In genomic region chr10:45440511-45441062, GRCh38 we compare ENCODE assay signal across 15 cellular contexts.
DNase-seq lines count a peak whose midpoint lies in the region; ATAC-seq and TF ChIP-seq lines count a peak whose summit lies in the region.
"Had no signal": no experiment of that assay in that cellular context is flagged by ENCODE, and none has a peak within 500 bp of the region (broad histone marks: within the 10 kb centered on the region; RNA-seq: fewer than 3 reads in every experiment).

No MANE protein-coding gene starts in this region.

- no peaks in the 10 kb centered on the region for H3K79me2 ChIP-seq in H9 (ENCODE audit: insufficient read depth, low read length)

- H2BK15ac ChIP-seq in H9 (ENCODE audit: low read depth, low read length), result no peak overlapping the region

- H3K27ac ChIP-seq in right atrium auricular region (no peak overlapping the region), neutrophil (peak overlapping the region; percentile 13), H9 (ENCODE audit: insufficient read length, low read depth, low read length) (no peak overlapping the region)
- H3K27ac ChIP-seq: A549 had no signal

- TF ChIP-seq CTCF in right atrium auricular region (IDR thresholded peaks at IDR 0.05), result no peak
- TF ChIP-seq CTCF in neutrophil (IDR thresholded peaks at IDR 0.05), result no peak
- TF ChIP-seq CTCF in H9 (conservative IDR thresholded peaks at IDR 0.05), result no peak

- no peak overlapping the region for H3K4me3 Mint-ChIP-seq in dendritic cell treated with granulocyte-macrophage colony-stimulating factor and Interleukin-4, amounts not matched to agents 40 ng/mL and 50 ng/mL, for 4 days
- H3K4me3 Mint-ChIP-seq in H9, result no peak overlapping the region
- H3K4me3 Mint-ChIP-seq: HFFc6 had no signal

- no peak overlapping the region for H2AK5ac ChIP-seq in H9 (ENCODE audit: insufficient read length, low read length)

- H3K36me3 ChIP-seq in right atrium auricular region (no peaks in the 10 kb centered on the region), neutrophil (peaks cover 77% of the 10 kb centered on the region)

- H2BK12ac ChIP-seq in H9 (ENCODE audit: insufficient read length, low read depth, low read length), result no peak overlapping the region

- H3K4me2 ChIP-seq in H9 (ENCODE audit: insufficient read depth, insufficient read length, low read length), result no peak overlapping the region
- H3K4me2 ChIP-seq: A549 had no signal

- no peak overlapping the region for H3K9ac ChIP-seq in H9 (ENCODE audit: extremely low read depth, insufficient read length, low read length)

- no peak overlapping the region for H2BK20ac ChIP-seq in H9 (ENCODE audit: low read depth, low read length, poor library complexity, severe bottlenecking)

- H3K4me1 ChIP-seq in right atrium auricular region (no peaks in the 10 kb centered on the region), neutrophil (ENCODE audit: control insufficient read depth in 1 of 2, insufficient read depth in 1 of 2, low read depth in 1 of 2, low read length in 1 of 2) (peaks cover 29 to 37% of the 10 kb centered on the region in 2 experiments), H9 (ENCODE audit: insufficient read depth, low read length) (no peaks in the 10 kb centered on the region)

- H3K14ac ChIP-seq in H9 (ENCODE audit: insufficient read depth, low read length), result no peak overlapping the region; the same call in 1 of the 2 replicates

- H3K27me3 ChIP-seq in right atrium auricular region (no peaks in the 10 kb centered on the region), neutrophil (no peaks in the 10 kb centered on the region), H9 (ENCODE audit: insufficient read depth, low read length) (no peaks in the 10 kb centered on the region)

- H3K9me3 ChIP-seq in right atrium auricular region, result no peaks in the 10 kb centered on the region
- no peaks in the 10 kb centered on the region for H3K9me3 ChIP-seq in neutrophil
- no peaks in the 10 kb centered on the region for H3K9me3 ChIP-seq in H9 (ENCODE audit: control insufficient read depth, low read depth, low read length)

- peak overlapping the region; percentile 31 for H3K27ac Mint-ChIP-seq in dendritic cell treated with granulocyte-macrophage colony-stimulating factor and Interleukin-4, amounts not matched to agents 40 ng/mL and 50 ng/mL, for 4 days
- H3K27ac Mint-ChIP-seq in H9, result no peak overlapping the region; a peak in 1 of 7 replicates
- H3K27ac Mint-ChIP-seq: HFFc6 had no signal

- peaks cover 13% of the 10 kb centered on the region for H3K9me3 Mint-ChIP-seq in dendritic cell treated with granulocyte-macrophage colony-stimulating factor and Interleukin-4, amounts not matched to agents 40 ng/mL and 50 ng/mL, for 4 days
- H3K9me3 Mint-ChIP-seq in H9, result peaks cover 3 to 13% of the 10 kb centered on the region in 2 experiments; a peak in 4 of 5 replicates
- H3K9me3 Mint-ChIP-seq: HFFc6 had no signal

- H3K4me3 ChIP-seq in right atrium auricular region (no peak overlapping the region), neutrophil (ENCODE audit: low read depth in 1 of 2, low read length in 1 of 2) (no peak overlapping the region)
- H3K4me3 ChIP-seq: A549 had no signal

- no peaks in the 10 kb centered on the region for H3K23me2 ChIP-seq in H9 (ENCODE audit: insufficient read length, low read depth, low read length, poor library complexity, severe bottlenecking)

- H4K5ac ChIP-seq in H9 (ENCODE audit: insufficient read length, low read depth, low read length), result no peak overlapping the region

- no CpG with 5 or more reads among the region's 13 CpGs for WGBS in H9 (ENCODE audit: extremely low coverage, insufficient read length, low lambda C conversion rate)

- no peak overlapping the region for H3K18ac ChIP-seq in H9 (ENCODE audit: insufficient read length, low read depth, low read length)

- H2AFZ ChIP-seq in H9 (ENCODE audit: low read length), result no peak overlapping the region

- intact Hi-C loops in Right ventricle myocardium superior (cut with DNase I), result no loop called here
- intact Hi-C loops in dendritic cell treated with granulocyte-macrophage colony-stimulating factor and Interleukin-4, amounts not matched to agents 40 ng/mL and 50 ng/mL, for 4 days (cut with micrococcal nuclease), result no loop called here

- DNase-seq in right atrium auricular region (ENCODE audit: low spot score), result peak; percentile 54
- DNase-seq in Right ventricle myocardium superior, result no peak
- DNase-seq in NCI-H1694 (lab: John Stamatoyannopoulos, UW), result no peak
- DNase-seq in H9, result no peak
- no peak for DNase-seq in A172 (ENCODE audit: low spot score)
- DNase-seq: DMS 273 treated with DMSO at 0.1 percent for 48 hours, HFFc6, KG1, NCI-H1417, NCI-H187 treated with DMSO at 0.1 percent for 48 hours, NCI-H345, NCI-H524 treated with DMSO at 0.1 percent for 48 hours had no signal

- no peak overlapping the region for H2BK5ac ChIP-seq in H9 (ENCODE audit: insufficient read length, low read length)

- no peaks in the 10 kb centered on the region for H3K79me1 ChIP-seq in H9 (ENCODE audit: insufficient read depth, low read depth, low read length, poor library complexity, severe bottlenecking)

- peaks cover 96% of the 10 kb centered on the region for H3K36me3 Mint-ChIP-seq in dendritic cell treated with granulocyte-macrophage colony-stimulating factor and Interleukin-4, amounts not matched to agents 40 ng/mL and 50 ng/mL, for 4 days (ENCODE audit: low read depth)
- H3K36me3 Mint-ChIP-seq in H9 (ENCODE audit: insufficient read depth in 1 of 3, low read depth in 3 of 3), result peaks cover 0 to 8% (median 3%) of the 10 kb centered on the region in 3 experiments; a peak in 1 of 7 replicates

- no peak for ATAC-seq in Right ventricle myocardium superior (ENCODE audit: poor library complexity)
- ATAC-seq: A549 had no signal

- no peaks in the 10 kb centered on the region for H4K20me1 ChIP-seq in H9 (ENCODE audit: control insufficient read depth, insufficient read depth, insufficient read length)

- no peak overlapping the region for H3K23ac ChIP-seq in H9 (ENCODE audit: insufficient read length, low read depth, low read length)

- H3K56ac ChIP-seq in H9 (ENCODE audit: insufficient read length, low read depth, low read length), result no peak overlapping the region

- H3K27me3 Mint-ChIP-seq in dendritic cell treated with granulocyte-macrophage colony-stimulating factor and Interleukin-4, amounts not matched to agents 40 ng/mL and 50 ng/mL, for 4 days, result peaks cover 3% of the 10 kb centered on the region
- no peaks in the 10 kb centered on the region for H3K27me3 Mint-ChIP-seq in H9 (ENCODE audit: low read depth)

- H3K4ac ChIP-seq in H9 (ENCODE audit: low read depth, low read length), result no peak overlapping the region

- H2BK120ac ChIP-seq in H9 (ENCODE audit: low read depth, low read length, poor library complexity, severe bottlenecking), result no peak overlapping the region

- peaks cover 49% of the 10 kb centered on the region for H3K4me1 Mint-ChIP-seq in dendritic cell treated with granulocyte-macrophage colony-stimulating factor and Interleukin-4, amounts not matched to agents 40 ng/mL and 50 ng/mL, for 4 days (ENCODE audit: low read depth)
- peaks cover 5 to 11% of the 10 kb centered on the region in 2 experiments; a peak in 3 of 4 replicates for H3K4me1 Mint-ChIP-seq in H9

- H4K91ac ChIP-seq in H9 (ENCODE audit: insufficient read length, low read depth, low read length), result no peak overlapping the region

- H3T11ph ChIP-seq in H9 (ENCODE audit: low read length), result no peak overlapping the region

- H4K8ac ChIP-seq in H9 (replicated peaks; ENCODE audit: insufficient read length, low read depth, low read length), result no peak overlapping the region
